3 cellular contexts compared by ENCODE assay signal in the genomic region with DNA sequence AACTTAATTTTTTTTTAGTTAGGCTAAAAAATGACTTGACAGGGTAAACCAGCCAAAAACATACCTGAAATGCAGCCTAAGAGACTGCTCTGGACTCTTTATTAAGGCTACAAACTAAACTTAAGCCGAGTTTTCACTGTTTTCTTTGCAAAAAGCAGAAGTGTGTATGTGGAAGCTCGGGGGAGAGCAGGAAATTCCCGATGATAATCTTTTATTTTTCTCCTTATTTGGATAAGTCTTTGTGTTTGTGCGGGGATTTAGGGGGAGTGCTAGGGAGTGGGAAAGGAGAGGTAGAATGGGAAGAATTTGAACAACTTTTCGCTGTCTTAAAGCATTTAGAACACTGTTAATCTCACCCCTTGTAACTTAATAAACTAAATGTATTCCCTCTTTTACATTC.
A peak's percentile ranks its signal among the peaks of the same experiment; 100 is the strongest.
TF ChIP-seq lines count a peak whose summit lies in the region.

No MANE protein-coding gene starts in this region.

TF ChIP-seq in IMR-90, 13 proteins besides CTCF, POLR2A, EP300 and RAD21:
- TF ChIP-seq, protein P1, sequence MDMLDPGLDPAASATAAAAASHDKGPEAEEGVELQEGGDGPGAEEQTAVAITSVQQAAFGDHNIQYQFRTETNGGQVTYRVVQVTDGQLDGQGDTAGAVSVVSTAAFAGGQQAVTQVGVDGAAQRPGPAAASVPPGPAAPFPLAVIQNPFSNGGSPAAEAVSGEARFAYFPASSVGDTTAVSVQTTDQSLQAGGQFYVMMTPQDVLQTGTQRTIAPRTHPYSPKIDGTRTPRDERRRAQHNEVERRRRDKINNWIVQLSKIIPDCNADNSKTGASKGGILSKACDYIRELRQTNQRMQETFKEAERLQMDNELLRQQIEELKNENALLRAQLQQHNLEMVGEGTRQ (IDR thresholded peaks at IDR 0.05; ENCODE audit: low read depth, low read length) = no peak
- TF ChIP-seq MAFK (IDR thresholded peaks at IDR 0.05; ENCODE audit: low read depth, low read length) = no peak
- TF ChIP-seq, protein P2, sequence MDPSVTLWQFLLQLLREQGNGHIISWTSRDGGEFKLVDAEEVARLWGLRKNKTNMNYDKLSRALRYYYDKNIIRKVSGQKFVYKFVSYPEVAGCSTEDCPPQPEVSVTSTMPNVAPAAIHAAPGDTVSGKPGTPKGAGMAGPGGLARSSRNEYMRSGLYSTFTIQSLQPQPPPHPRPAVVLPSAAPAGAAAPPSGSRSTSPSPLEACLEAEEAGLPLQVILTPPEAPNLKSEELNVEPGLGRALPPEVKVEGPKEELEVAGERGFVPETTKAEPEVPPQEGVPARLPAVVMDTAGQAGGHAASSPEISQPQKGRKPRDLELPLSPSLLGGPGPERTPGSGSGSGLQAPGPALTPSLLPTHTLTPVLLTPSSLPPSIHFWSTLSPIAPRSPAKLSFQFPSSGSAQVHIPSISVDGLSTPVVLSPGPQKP (IDR thresholded peaks at IDR 0.05; ENCODE audit: borderline replicate concordance, low read depth, low read length) = no peak

TF ChIP-seq in K562, 482 proteins besides CTCF, POLR2A, EP300 and RAD21 (continues in another document):
- no peak for TF ChIP-seq CBX3 (IDR thresholded peaks at IDR 0.05; ENCODE audit: borderline replicate concordance in 1 of 2, low read length in 2 of 2)
- TF ChIP-seq NR1H2 (CRISPR knock-in tag; IDR thresholded peaks at IDR 0.05) = no peak
- no peak for TF ChIP-seq PRMT5 (CRISPR knock-in tag; IDR thresholded peaks at IDR 0.05)
- TF ChIP-seq, protein P3, sequence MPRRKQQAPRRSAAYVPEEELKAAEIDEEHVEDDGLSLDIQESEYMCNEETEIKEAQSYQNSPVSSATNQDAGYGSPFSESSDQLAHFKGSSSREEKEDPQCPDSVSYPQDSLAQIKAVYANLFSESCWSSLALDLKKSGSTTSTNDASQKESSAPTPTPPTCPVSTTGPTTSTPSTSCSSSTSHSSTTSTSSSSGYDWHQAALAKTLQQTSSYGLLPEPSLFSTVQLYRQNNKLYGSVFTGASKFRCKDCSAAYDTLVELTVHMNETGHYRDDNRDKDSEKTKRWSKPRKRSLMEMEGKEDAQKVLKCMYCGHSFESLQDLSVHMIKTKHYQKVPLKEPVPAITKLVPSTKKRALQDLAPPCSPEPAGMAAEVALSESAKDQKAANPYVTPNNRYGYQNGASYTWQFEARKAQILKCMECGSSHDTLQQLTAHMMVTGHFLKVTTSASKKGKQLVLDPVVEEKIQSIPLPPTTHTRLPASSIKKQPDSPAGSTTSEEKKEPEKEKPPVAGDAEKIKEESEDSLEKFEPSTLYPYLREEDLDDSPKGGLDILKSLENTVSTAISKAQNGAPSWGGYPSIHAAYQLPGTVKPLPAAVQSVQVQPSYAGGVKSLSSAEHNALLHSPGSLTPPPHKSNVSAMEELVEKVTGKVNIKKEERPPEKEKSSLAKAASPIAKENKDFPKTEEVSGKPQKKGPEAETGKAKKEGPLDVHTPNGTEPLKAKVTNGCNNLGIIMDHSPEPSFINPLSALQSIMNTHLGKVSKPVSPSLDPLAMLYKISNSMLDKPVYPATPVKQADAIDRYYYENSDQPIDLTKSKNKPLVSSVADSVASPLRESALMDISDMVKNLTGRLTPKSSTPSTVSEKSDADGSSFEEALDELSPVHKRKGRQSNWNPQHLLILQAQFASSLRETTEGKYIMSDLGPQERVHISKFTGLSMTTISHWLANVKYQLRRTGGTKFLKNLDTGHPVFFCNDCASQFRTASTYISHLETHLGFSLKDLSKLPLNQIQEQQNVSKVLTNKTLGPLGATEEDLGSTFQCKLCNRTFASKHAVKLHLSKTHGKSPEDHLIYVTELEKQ (CRISPR knock-in tag; IDR thresholded peaks at IDR 0.05) = no peak
- no peak for TF ChIP-seq RBM22 (IDR thresholded peaks at IDR 0.05; ENCODE audit: low read depth, low read length, poor library complexity, severe bottlenecking)
- peak; percentile 34; the same call in 1 of the 2 replicates for TF ChIP-seq NBN (IDR thresholded peaks at IDR 0.05; ENCODE audit: low read depth)
- no peak for TF ChIP-seq ELF2 (CRISPR knock-in tag; IDR thresholded peaks at IDR 0.05)
- TF ChIP-seq SMARCA4 (IDR thresholded peaks at IDR 0.05) = peak; percentile 39; the same call in 1 of the 2 replicates
- TF ChIP-seq NCOA1 (IDR thresholded peaks at IDR 0.05; ENCODE audit: low read depth) = no peak
- TF ChIP-seq, protein P4, sequence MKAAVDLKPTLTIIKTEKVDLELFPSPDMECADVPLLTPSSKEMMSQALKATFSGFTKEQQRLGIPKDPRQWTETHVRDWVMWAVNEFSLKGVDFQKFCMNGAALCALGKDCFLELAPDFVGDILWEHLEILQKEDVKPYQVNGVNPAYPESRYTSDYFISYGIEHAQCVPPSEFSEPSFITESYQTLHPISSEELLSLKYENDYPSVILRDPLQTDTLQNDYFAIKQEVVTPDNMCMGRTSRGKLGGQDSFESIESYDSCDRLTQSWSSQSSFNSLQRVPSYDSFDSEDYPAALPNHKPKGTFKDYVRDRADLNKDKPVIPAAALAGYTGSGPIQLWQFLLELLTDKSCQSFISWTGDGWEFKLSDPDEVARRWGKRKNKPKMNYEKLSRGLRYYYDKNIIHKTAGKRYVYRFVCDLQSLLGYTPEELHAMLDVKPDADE (conservative IDR thresholded peaks at IDR 0.05; ENCODE audit: control insufficient read depth, low read depth, low read length) = no peak
- no peak for TF ChIP-seq HIVEP1 (CRISPR knock-in tag; IDR thresholded peaks at IDR 0.05)
- 0 out of 2 replicates have a peak, but pooled peaks have one; percentile 13 for TF ChIP-seq FOXM1 (IDR thresholded peaks at IDR 0.05; ENCODE audit: low read depth)
- no peak for TF ChIP-seq FOXM1 (CRISPR knock-in tag; IDR thresholded peaks at IDR 0.05; ENCODE audit: low read depth)
- TF ChIP-seq SOX6 (IDR thresholded peaks at IDR 0.05) = peak; percentile 79; the same call in 1 of the 2 replicates
- TF ChIP-seq DPF2 (IDR thresholded peaks at IDR 0.05) = no peak
- TF ChIP-seq CCNT2 (IDR thresholded peaks at IDR 0.05; ENCODE audit: borderline replicate concordance, extremely low read depth, insufficient read length, low read depth, low read length) = no peak
- TF ChIP-seq SPI1 (IDR thresholded peaks at IDR 0.05; ENCODE audit: borderline replicate concordance, low read depth, low read length) = peak; percentile 97
- peak; percentile 13; the same call in 1 of the 2 replicates for TF ChIP-seq GTF2E2 (tag; IDR thresholded peaks at IDR 0.05)
- no peak for TF ChIP-seq SUPT5H (IDR thresholded peaks at IDR 0.05)
- peak; percentile 30 for TF ChIP-seq ARID1B (IDR thresholded peaks at IDR 0.05)
- TF ChIP-seq PHTF2 (CRISPR knock-in tag; IDR thresholded peaks at IDR 0.05) = no peak
- TF ChIP-seq ZFP30 (CRISPR knock-in tag; IDR thresholded peaks at IDR 0.05; ENCODE audit: borderline replicate concordance) = no peak
- 0 out of 2 replicates have a peak, but pooled peaks have one; percentile 3 for TF ChIP-seq ZNF644 (tag; IDR thresholded peaks at IDR 0.05; ENCODE audit: low read depth)
- TF ChIP-seq, protein P5, sequence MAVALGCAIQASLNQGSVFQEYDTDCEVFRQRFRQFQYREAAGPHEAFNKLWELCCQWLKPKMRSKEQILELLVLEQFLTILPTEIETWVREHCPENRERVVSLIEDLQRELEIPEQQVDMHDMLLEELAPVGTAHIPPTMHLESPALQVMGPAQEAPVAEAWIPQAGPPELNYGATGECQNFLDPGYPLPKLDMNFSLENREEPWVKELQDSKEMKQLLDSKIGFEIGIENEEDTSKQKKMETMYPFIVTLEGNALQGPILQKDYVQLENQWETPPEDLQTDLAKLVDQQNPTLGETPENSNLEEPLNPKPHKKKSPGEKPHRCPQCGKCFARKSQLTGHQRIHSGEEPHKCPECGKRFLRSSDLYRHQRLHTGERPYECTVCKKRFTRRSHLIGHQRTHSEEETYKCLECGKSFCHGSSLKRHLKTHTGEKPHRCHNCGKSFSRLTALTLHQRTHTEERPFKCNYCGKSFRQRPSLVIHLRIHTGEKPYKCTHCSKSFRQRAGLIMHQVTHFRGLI (CRISPR knock-in tag; IDR thresholded peaks at IDR 0.05) = no peak
- peak; percentile 48; the same call in 1 of the 2 replicates for TF ChIP-seq MTA1 (IDR thresholded peaks at IDR 0.05; ENCODE audit: borderline replicate concordance)
- TF ChIP-seq SRF (CRISPR knock-in tag; IDR thresholded peaks at IDR 0.05) = peak in 1 of 2 experiments; percentile 84; a peak in 2 of 4 replicates
- peak; percentile 64 for TF ChIP-seq SMARCE1 (IDR thresholded peaks at IDR 0.05)

TF ChIP-seq in HepG2, 621 proteins besides CTCF, POLR2A, EP300 and RAD21:
- peak; percentile 33 for TF ChIP-seq HNRNPK (IDR thresholded peaks at IDR 0.05; ENCODE audit: low read depth, low read length, poor library complexity, severe bottlenecking)
- TF ChIP-seq, protein P6, sequence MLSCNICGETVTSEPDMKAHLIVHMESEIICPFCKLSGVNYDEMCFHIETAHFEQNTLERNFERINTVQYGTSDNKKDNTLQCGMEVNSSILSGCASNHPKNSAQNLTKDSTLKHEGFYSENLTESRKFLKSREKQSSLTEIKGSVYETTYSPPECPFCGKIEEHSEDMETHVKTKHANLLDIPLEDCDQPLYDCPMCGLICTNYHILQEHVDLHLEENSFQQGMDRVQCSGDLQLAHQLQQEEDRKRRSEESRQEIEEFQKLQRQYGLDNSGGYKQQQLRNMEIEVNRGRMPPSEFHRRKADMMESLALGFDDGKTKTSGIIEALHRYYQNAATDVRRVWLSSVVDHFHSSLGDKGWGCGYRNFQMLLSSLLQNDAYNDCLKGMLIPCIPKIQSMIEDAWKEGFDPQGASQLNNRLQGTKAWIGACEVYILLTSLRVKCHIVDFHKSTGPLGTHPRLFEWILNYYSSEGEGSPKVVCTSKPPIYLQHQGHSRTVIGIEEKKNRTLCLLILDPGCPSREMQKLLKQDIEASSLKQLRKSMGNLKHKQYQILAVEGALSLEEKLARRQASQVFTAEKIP (CRISPR knock-in tag; IDR thresholded peaks at IDR 0.05; ENCODE audit: borderline replicate concordance) = no peak
